In the genomic region with DNA sequence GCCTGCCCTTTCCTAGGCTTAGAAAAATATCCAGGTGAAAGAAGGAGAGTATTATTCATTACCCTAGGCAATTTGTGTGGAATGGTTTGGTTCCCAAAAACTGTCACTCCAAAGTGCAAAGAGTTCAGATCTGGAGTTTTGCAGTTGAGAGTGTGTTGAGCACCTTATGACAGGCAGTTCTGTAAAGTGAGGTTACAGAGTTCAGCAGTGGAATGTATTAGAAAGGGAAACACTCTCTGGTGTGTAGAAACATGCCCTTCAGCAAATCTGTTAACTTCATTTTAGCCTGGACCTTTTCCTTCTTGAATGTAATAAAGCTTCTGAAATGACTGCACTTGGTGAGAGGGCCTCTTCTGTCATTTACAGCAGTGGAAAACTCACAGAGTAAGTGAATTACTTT, we compare ENCODE assay signal across 27 cellular contexts.
A peak's percentile ranks its signal among the peaks of the same experiment; 100 is the strongest.
DNase-seq lines count a peak whose midpoint lies in the region; ATAC-seq and TF ChIP-seq lines count a peak whose summit lies in the region.
"Had no signal": no experiment of that assay in that cellular context is flagged by ENCODE, and none has a peak within 500 bp of the region (broad histone marks: within the 10 kb centered on the region; RNA-seq: fewer than 3 reads in every experiment).

No MANE protein-coding gene starts in this region.

- no peaks in the 10 kb centered on the region for H3K36me3 Mint-ChIP-seq in mesothelial cell of epicardium
- peaks cover 7% of the 10 kb centered on the region for H3K36me3 Mint-ChIP-seq in natural killer cell treated with Interleukin-12 subunit alpha and Interleukin-12 subunit beta and Interleukin-15 and Interleukin-18, amount 100 ng/mL, for 72 hours
- H3K36me3 Mint-ChIP-seq: CD14-positive monocyte had no signal

- H3K4me1 ChIP-seq in Loucy (ENCODE audit: insufficient read depth, low read length, poor library complexity, severe bottlenecking) (peaks cover 4% of the 10 kb centered on the region), adipocyte (ENCODE audit: control insufficient read depth, insufficient read depth, low read length) (no peaks in the 10 kb centered on the region)
- H3K4me1 ChIP-seq: HAP-1 had no signal

- no peaks in the 10 kb centered on the region for H3K9me2 ChIP-seq in Loucy (replicated peaks; ENCODE audit: low read depth, low read length)
- H3K9me2 ChIP-seq in neural cell (ENCODE audit: insufficient read depth, low read length) = no peaks in the 10 kb centered on the region

- H3K4me1 Mint-ChIP-seq in mesothelial cell of epicardium = peaks cover 11% of the 10 kb centered on the region
- H3K4me1 Mint-ChIP-seq in natural killer cell treated with Interleukin-12 subunit alpha and Interleukin-12 subunit beta and Interleukin-15 and Interleukin-18, amount 100 ng/mL, for 72 hours (ENCODE audit: low read depth in 2 of 2) = peaks cover 0 to 3% of the 10 kb centered on the region in 2 donors
- H3K4me1 Mint-ChIP-seq: CD8-positive, alpha-beta memory T cell had no signal

- no peaks in the 10 kb centered on the region for H3K27me3 ChIP-seq in Loucy (ENCODE audit: insufficient read depth, low read length, poor library complexity, severe bottlenecking)
- H3K27me3 ChIP-seq in adipocyte (replicated peaks; ENCODE audit: control insufficient read depth, insufficient read depth, low read length) = no peaks in the 10 kb centered on the region
- H3K27me3 ChIP-seq in neural cell (ENCODE audit: insufficient read depth, low read depth, low read length) = no peaks in the 10 kb centered on the region
- H3K27me3 ChIP-seq: BE2C had no signal

- no peak overlapping the region for H3K27ac ChIP-seq in neural cell (ENCODE audit: low read length)
- H3K27ac ChIP-seq: RWPE1, SK-N-MC had no signal

- H2AFZ ChIP-seq in Loucy (ENCODE audit: low read length) (peak overlapping the region; percentile 57; the same call in 1 of the 2 replicates), neural cell (ENCODE audit: low read depth, low read length) (no peak overlapping the region)

- no peak overlapping the region for H3K4me3 Mint-ChIP-seq in mesothelial cell of epicardium
- H3K4me3 Mint-ChIP-seq in natural killer cell treated with Interleukin-12 subunit alpha and Interleukin-12 subunit beta and Interleukin-15 and Interleukin-18, amount 100 ng/mL, for 72 hours = no peak overlapping the region
- H3K4me3 Mint-ChIP-seq: CD14-positive monocyte; CD8-positive, alpha-beta memory T cell; HFFc6 had no signal

- no peak for TF ChIP-seq RAD21 in neural cell (conservative IDR thresholded peaks at IDR 0.05)

- DNase-seq in EH (ENCODE audit: low read depth) (peak; percentile 40), adipocyte (ENCODE audit: low read depth) (peak; percentile 5), mesothelial cell of epicardium (ENCODE audit: low spot score in 2 of 2, unreplicated experiment in 2 of 2) (no peak), DMS79 (lab: John Stamatoyannopoulos, UW) (no peak), H4 (ENCODE audit: low spot score) (no peak)
- DNase-seq in natural killer cell treated with Interleukin-12 subunit alpha and Interleukin-12 subunit beta and Interleukin-15 and Interleukin-18, amount 100 ng/mL, for 72 hours (ENCODE audit: low spot score) = no peak
- DNase-seq: 8988T; ACHN; BE2C; CD8-positive, alpha-beta memory T cell; DMS 273 treated with DMSO at 0.1 percent for 48 hours; DND-41; HFFc6; KBM-7; NCI-H1048; NCI-H1417; NCI-H1694; NCI-H2029 treated with DMSO at 0.1 percent for 48 hours; NCI-H526 treated with DMSO at 0.1 percent for 48 hours; SIG-M5 had no signal

- no peak overlapping the region for H3K4me3 ChIP-seq in Loucy (ENCODE audit: low read length, poor library complexity, severe bottlenecking)
- no peak overlapping the region for H3K4me3 ChIP-seq in adipocyte (ENCODE audit: low read length)
- H3K4me3 ChIP-seq in neural cell (ENCODE audit: low read length) = no peak overlapping the region
- H3K4me3 ChIP-seq: HAP-1, SK-N-MC had no signal

- no peaks in the 10 kb centered on the region for H3K79me2 ChIP-seq in Loucy (ENCODE audit: insufficient read depth, low read length)
- H3K79me2 ChIP-seq in neural cell (replicated peaks; ENCODE audit: insufficient read depth, low read length) = no peaks in the 10 kb centered on the region

- H3F3A ChIP-seq in Loucy (ENCODE audit: low read depth) (no peaks in the 10 kb centered on the region), neural cell (ENCODE audit: insufficient read depth, low read length, poor library complexity, severe bottlenecking) (no peaks in the 10 kb centered on the region)

- peak; percentile 28 for TF ChIP-seq EP300 in neural cell (conservative IDR thresholded peaks at IDR 0.05; ENCODE audit: poor library complexity, severe bottlenecking)

- no peak overlapping the region for H3K27ac Mint-ChIP-seq in mesothelial cell of epicardium
- H3K27ac Mint-ChIP-seq in natural killer cell treated with Interleukin-12 subunit alpha and Interleukin-12 subunit beta and Interleukin-15 and Interleukin-18, amount 100 ng/mL, for 72 hours = peak overlapping the region in 1 of 2 donors; percentile 9
- H3K27ac Mint-ChIP-seq: CD14-positive monocyte; CD8-positive, alpha-beta memory T cell; HFFc6 had no signal

- H4K20me1 ChIP-seq in Loucy (ENCODE audit: insufficient read depth, low read length, poor library complexity, severe bottlenecking) (no peaks in the 10 kb centered on the region), neural cell (ENCODE audit: insufficient read depth) (no peaks in the 10 kb centered on the region)

- H3K9me3 ChIP-seq in Loucy (ENCODE audit: insufficient read depth, low read depth, low read length) = no peaks in the 10 kb centered on the region
- H3K9me3 ChIP-seq in adipocyte (ENCODE audit: control insufficient read depth, low read length) = peaks cover 2% of the 10 kb centered on the region
- no peaks in the 10 kb centered on the region for H3K9me3 ChIP-seq in neural cell (ENCODE audit: low read length)
- H3K9me3 ChIP-seq: BE2C, HAP-1 had no signal

- H3K4me2 ChIP-seq in Loucy (ENCODE audit: low read depth, low read length, poor library complexity, severe bottlenecking) = no peak overlapping the region
- H3K4me2 ChIP-seq in neural cell (ENCODE audit: low read length) = peak overlapping the region; percentile 26

- H3K9ac ChIP-seq in Loucy (ENCODE audit: low read depth, low read length, poor library complexity, severe bottlenecking) = no peak overlapping the region
- H3K9ac ChIP-seq in adipocyte (ENCODE audit: low read length) = no peak overlapping the region
- H3K9ac ChIP-seq in neural cell (ENCODE audit: low read length) = no peak overlapping the region

- ATAC-seq in natural killer cell treated with Interleukin-12 subunit alpha and Interleukin-12 subunit beta and Interleukin-15 and Interleukin-18, amount 100 ng/mL, for 72 hours = no peak
- ATAC-seq: Panc1 had no signal

- H3K36me3 ChIP-seq in Loucy (ENCODE audit: insufficient read depth, low read length) (no peaks in the 10 kb centered on the region), adipocyte (ENCODE audit: control insufficient read depth, insufficient read depth, low read length, severe bottlenecking) (no peaks in the 10 kb centered on the region), neural cell (ENCODE audit: insufficient read depth, low read length) (no peaks in the 10 kb centered on the region)
- H3K36me3 ChIP-seq: BE2C, HAP-1 had no signal

- peaks cover 11% of the 10 kb centered on the region for H3K9me3 Mint-ChIP-seq in mesothelial cell of epicardium
- H3K9me3 Mint-ChIP-seq in natural killer cell treated with Interleukin-12 subunit alpha and Interleukin-12 subunit beta and Interleukin-15 and Interleukin-18, amount 100 ng/mL, for 72 hours = peaks cover 5% of the 10 kb centered on the region
- H3K9me3 Mint-ChIP-seq: HFFc6 had no signal

- TF ChIP-seq CTCF in Loucy (conservative IDR thresholded peaks at IDR 0.05; ENCODE audit: low read length) (no peak), neural cell (IDR thresholded peaks at IDR 0.05; ENCODE audit: poor library complexity, severe bottlenecking) (no peak), mesothelial cell of epicardium (IDR thresholded peaks at IDR 0.05; ENCODE audit: unreplicated experiment) (no peak)

- no peaks in the 10 kb centered on the region for H3K27me3 Mint-ChIP-seq in mesothelial cell of epicardium (ENCODE audit: low read depth)
- no peaks in the 10 kb centered on the region for H3K27me3 Mint-ChIP-seq in natural killer cell treated with Interleukin-12 subunit alpha and Interleukin-12 subunit beta and Interleukin-15 and Interleukin-18, amount 100 ng/mL, for 72 hours

TF ChIP-seq in neural cell, 6 proteins besides CTCF, POLR2A, EP300 and RAD21:
- TF ChIP-seq EZH2 (IDR thresholded peaks at IDR 0.05; ENCODE audit: borderline replicate concordance, insufficient read depth, low read length, poor library complexity, severe bottlenecking) = no peak
- TF ChIP-seq, protein P1, sequence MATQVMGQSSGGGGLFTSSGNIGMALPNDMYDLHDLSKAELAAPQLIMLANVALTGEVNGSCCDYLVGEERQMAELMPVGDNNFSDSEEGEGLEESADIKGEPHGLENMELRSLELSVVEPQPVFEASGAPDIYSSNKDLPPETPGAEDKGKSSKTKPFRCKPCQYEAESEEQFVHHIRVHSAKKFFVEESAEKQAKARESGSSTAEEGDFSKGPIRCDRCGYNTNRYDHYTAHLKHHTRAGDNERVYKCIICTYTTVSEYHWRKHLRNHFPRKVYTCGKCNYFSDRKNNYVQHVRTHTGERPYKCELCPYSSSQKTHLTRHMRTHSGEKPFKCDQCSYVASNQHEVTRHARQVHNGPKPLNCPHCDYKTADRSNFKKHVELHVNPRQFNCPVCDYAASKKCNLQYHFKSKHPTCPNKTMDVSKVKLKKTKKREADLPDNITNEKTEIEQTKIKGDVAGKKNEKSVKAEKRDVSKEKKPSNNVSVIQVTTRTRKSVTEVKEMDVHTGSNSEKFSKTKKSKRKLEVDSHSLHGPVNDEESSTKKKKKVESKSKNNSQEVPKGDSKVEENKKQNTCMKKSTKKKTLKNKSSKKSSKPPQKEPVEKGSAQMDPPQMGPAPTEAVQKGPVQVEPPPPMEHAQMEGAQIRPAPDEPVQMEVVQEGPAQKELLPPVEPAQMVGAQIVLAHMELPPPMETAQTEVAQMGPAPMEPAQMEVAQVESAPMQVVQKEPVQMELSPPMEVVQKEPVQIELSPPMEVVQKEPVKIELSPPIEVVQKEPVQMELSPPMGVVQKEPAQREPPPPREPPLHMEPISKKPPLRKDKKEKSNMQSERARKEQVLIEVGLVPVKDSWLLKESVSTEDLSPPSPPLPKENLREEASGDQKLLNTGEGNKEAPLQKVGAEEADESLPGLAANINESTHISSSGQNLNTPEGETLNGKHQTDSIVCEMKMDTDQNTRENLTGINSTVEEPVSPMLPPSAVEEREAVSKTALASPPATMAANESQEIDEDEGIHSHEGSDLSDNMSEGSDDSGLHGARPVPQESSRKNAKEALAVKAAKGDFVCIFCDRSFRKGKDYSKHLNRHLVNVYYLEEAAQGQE (IDR thresholded peaks at IDR 0.05; ENCODE audit: borderline replicate concordance) = no peak
- no peak for TF ChIP-seq MXI1 (conservative IDR thresholded peaks at IDR 0.05; ENCODE audit: poor library complexity, severe bottlenecking)
- TF ChIP-seq SMC3 (conservative IDR thresholded peaks at IDR 0.05; ENCODE audit: poor library complexity) = no peak
- no peak for TF ChIP-seq TAF1 (IDR thresholded peaks at IDR 0.05; ENCODE audit: low read depth)
- no peak for TF ChIP-seq POLR2AphosphoS5 (IDR thresholded peaks at IDR 0.05)

Comparison
In these comparisons a context has a peak if more than half of its experiments do, and no peak if none do; other contexts are left out.
1. DNase-seq: peak in EH (single experiment) and adipocyte (single experiment); none in mesothelial cell of epicardium (0 of 2), DMS79 (single experiment), natural killer cell treated with Interleukin-12 subunit alpha and Interleukin-12 subunit beta and Interleukin-15 and Interleukin-18, amount 100 ng/mL, for 72 hours (single experiment) and H4 (single experiment).